In genomic region chr15:35085176-35085919, GRCh38 we compare ENCODE assay signal across 16 cellular contexts. TPM values are rescaled to one million over a fixed set of nuclear protein-coding genes. Genes with fewer than 3 reads are reported as not detected.
DNase-seq lines count a peak whose midpoint lies in the region; ATAC-seq, FAIRE-seq and TF ChIP-seq lines count a peak whose summit lies in the region.
"Not testable (repeated sequence)": the region's sequence is repeated elsewhere in the genome, so short reads cannot be mapped to it uniquely, and the experiment has no call there.
"Had no signal": no experiment of that assay in that cellular context is flagged by ENCODE, and none has a peak within 500 bp of the region (broad histone marks: within the 10 kb centered on the region; RNA-seq: fewer than 3 reads in every experiment).

Gene NANOGP8 (minus strand): TSS chr15:35085295. CDS start chr15:35085110, 185 bp downstream.

- not testable (repeated sequence) for H4K8ac ChIP-seq in H9 (replicated peaks; ENCODE audit: insufficient read length, low read depth, low read length); H1 (ENCODE audit: extremely low read depth, insufficient read depth, low read length); mesenchymal stem cell (ENCODE audit: low read length)

- not testable (repeated sequence) for H3T11ph ChIP-seq in H9 (ENCODE audit: low read length)

- not testable (repeated sequence) for H3K4me1 ChIP-seq in H9 (ENCODE audit: insufficient read depth, low read length); H1 (replicated peaks in 1 of 4; ENCODE audit: control insufficient read depth in 3 of 4, insufficient read depth in 4 of 4, low read length in 3 of 4); mesenchymal stem cell (ENCODE audit: control insufficient read depth, insufficient read depth, low read depth, low read length); osteoblast (ENCODE audit: insufficient read depth, low read length)

- not testable (repeated sequence) for H2BK5ac ChIP-seq in H9 (ENCODE audit: insufficient read length, low read length); H1 (ENCODE audit: low read depth, low read length); mesenchymal stem cell (ENCODE audit: low read depth, low read length, poor library complexity, severe bottlenecking)

- H2BK20ac ChIP-seq in H9 (ENCODE audit: low read depth, low read length, poor library complexity, severe bottlenecking); H1 (ENCODE audit: low read length): not testable (repeated sequence)

- H3K23ac ChIP-seq in H9 (ENCODE audit: insufficient read length, low read depth, low read length); H1 (ENCODE audit: insufficient read length); mesenchymal stem cell (ENCODE audit: low read length in 2 of 2): not testable (repeated sequence)

- not testable (repeated sequence) for H4K20me1 ChIP-seq in H9 (ENCODE audit: control insufficient read depth, insufficient read depth, insufficient read length); H1 (replicated peaks in 1 of 2; ENCODE audit: control insufficient read depth in 1 of 2, insufficient read depth in 2 of 2, low read length in 2 of 2); osteoblast (ENCODE audit: insufficient read depth, low read length)

- intact Hi-C loops in Right ventricle myocardium superior (cut with DNase I), result not testable (repeated sequence)

- not testable (repeated sequence) for H2AFZ ChIP-seq in H9 (ENCODE audit: low read length); H1 (ENCODE audit: low read length); mesenchymal stem cell (ENCODE audit: low read depth, low read length); osteoblast (ENCODE audit: low read length)

- not testable (repeated sequence) for H3K4me3 Mint-ChIP-seq in H9, WTC11, nephron

- H3K27ac ChIP-seq in H9 (ENCODE audit: insufficient read length, low read depth, low read length); H1 (ENCODE audit: low read depth, low read length); mesenchymal stem cell (ENCODE audit: low read length, poor library complexity, severe bottlenecking); osteoblast (ENCODE audit: low read depth, low read length): not testable (repeated sequence)

- not testable (repeated sequence) for H3K27me3 Mint-ChIP-seq in H9 (ENCODE audit: low read depth); WTC11 (ENCODE audit: low read depth); nephron (ENCODE audit: low read depth)

- H3K9ac ChIP-seq in H9 (ENCODE audit: extremely low read depth, insufficient read length, low read length); H1 (replicated peaks in 1 of 4; ENCODE audit: extremely low read depth in 1 of 4, low read depth in 3 of 4, low read length in 3 of 4); mesenchymal stem cell (ENCODE audit: low read length): not testable (repeated sequence)

- H2BK120ac ChIP-seq in H9 (ENCODE audit: low read depth, low read length, poor library complexity, severe bottlenecking); H1 (replicated peaks; ENCODE audit: low read depth, low read length); mesenchymal stem cell (ENCODE audit: low read depth, low read length): not testable (repeated sequence)

- H3K79me2 ChIP-seq in H9 (ENCODE audit: insufficient read depth, low read length); H1 (ENCODE audit: control insufficient read depth in 1 of 2, insufficient read depth in 2 of 2, low read length in 2 of 2); osteoblast (ENCODE audit: insufficient read depth, low read length): not testable (repeated sequence)

- H3K9me3 Mint-ChIP-seq in H9 (peaks cover 16 to 17% of the 10 kb centered on the region in 2 experiments), WTC11 (peaks cover 25% of the 10 kb centered on the region), nephron (peaks cover 10% of the 10 kb centered on the region)

- CTCF ChIA-PET in WTC11 (lab: Charles Lee) (interaction anchor here (0.6 to 1.2 kb wide), 4 partner anchors 87 to 359 kb away, joined by 3 to 6 read pairs (median 4); no protein-coding TSS in a partner anchor), H1 (lab: Charles Lee; ENCODE audit: partially characterized antibody) (interaction anchor here (0.8 to 1.2 kb wide), 2 partner anchors 9 to 205 kb away, joined by 3 to 4 read pairs; no protein-coding TSS in a partner anchor)

- TF ChIP-seq EP300 in H1 (IDR thresholded peaks at IDR 0.05; ENCODE audit: borderline replicate concordance in 1 of 2, low read depth in 2 of 2, low read length in 2 of 2), result not testable (repeated sequence)

- POLR2A ChIA-PET in WTC11 (lab: Charles Lee), result interaction anchor here (0.7 kb wide), 1 partner anchor 881 kb away, joined by 3 read pairs; no protein-coding TSS in a partner anchor
- POLR2A ChIA-PET in H1 (lab: Charles Lee; ENCODE audit: partially characterized antibody), result not testable (repeated sequence)

- not testable (repeated sequence) for H3K56ac ChIP-seq in H9 (ENCODE audit: insufficient read length, low read depth, low read length); H1 (replicated peaks; ENCODE audit: insufficient read length, low read depth, low read length)

- TF ChIP-seq POLR2A in H1 (IDR thresholded peaks at IDR 0.05; ENCODE audit: control extremely low read depth in 1 of 2, low read depth in 2 of 2, low read length in 2 of 2), result not testable (repeated sequence)

- H3K27ac Mint-ChIP-seq in H9 (peak within 1 kb of the TSS in 2 of 3 experiments; percentile 55 to 85; a peak in 3 of 7 replicates), WTC11 (peak within 1 kb of the TSS; percentile 81), nephron (peak within 1 kb of the TSS in 2 of 3 experiments; percentile 72 to 76)

- H3K36me3 Mint-ChIP-seq in H9 (ENCODE audit: insufficient read depth in 1 of 3, low read depth in 3 of 3) (peaks cover 15 to 18% (median 16%) of the 10 kb centered on the region in 3 experiments), WTC11 (peaks cover 31% of the 10 kb centered on the region), nephron (ENCODE audit: low read depth) (peaks cover 10% of the 10 kb centered on the region)

- H4K5ac ChIP-seq in H9 (ENCODE audit: insufficient read length, low read depth, low read length); H1 (ENCODE audit: insufficient read length, low read depth, low read length): not testable (repeated sequence)

- FAIRE-seq in H1 (lab: Jason Lieb, UNC), result not testable (repeated sequence)

- not testable (repeated sequence) for H3K4me3 ChIP-seq in H1 (ENCODE audit: extremely low read depth in 1 of 4, insufficient read depth in 2 of 4, low read depth in 3 of 4, low read length in 4 of 4); mesenchymal stem cell (ENCODE audit: insufficient read depth in 1 of 2, low read depth in 1 of 2, low read length in 2 of 2); osteoblast (ENCODE audit: insufficient read depth, low read length)

- peaks cover 0 to 15% (median 0%) of the 10 kb centered on the region in 4 experiments; a peak in 1 of 8 replicates for H3K36me3 ChIP-seq in H1 (ENCODE audit: control insufficient read depth in 2 of 4, insufficient read depth in 4 of 4, low read length in 3 of 4)
- H3K36me3 ChIP-seq in mesenchymal stem cell (ENCODE audit: control insufficient read depth in 1 of 2, insufficient read depth in 2 of 2, low read depth in 1 of 2, low read length in 2 of 2); osteoblast (ENCODE audit: insufficient read depth, low read length): not testable (repeated sequence)

- H3K4me2 ChIP-seq in H9 (ENCODE audit: insufficient read depth, insufficient read length, low read length); H1 (ENCODE audit: insufficient read depth in 1 of 2, low read depth in 2 of 2, low read length in 2 of 2); mesenchymal stem cell (ENCODE audit: low read length, poor library complexity, severe bottlenecking); osteoblast (ENCODE audit: insufficient read depth, low read length): not testable (repeated sequence)

- H2AK5ac ChIP-seq in H9 (ENCODE audit: insufficient read length, low read length); H1 (ENCODE audit: low read depth, low read length); mesenchymal stem cell (ENCODE audit: low read length, severe bottlenecking): not testable (repeated sequence)

- not testable (repeated sequence) for H3K9me3 ChIP-seq in H9 (ENCODE audit: control insufficient read depth, low read depth, low read length); mesenchymal stem cell (ENCODE audit: control insufficient read depth, low read length); osteoblast (ENCODE audit: low read depth, low read length)
- H3K9me3 ChIP-seq in H1 (ENCODE audit: insufficient read depth in 2 of 2, low read depth in 1 of 2, low read length in 1 of 2), result peaks cover 7 to 17% of the 10 kb centered on the region in 2 experiments; a peak in 3 of 4 replicates

- H4K91ac ChIP-seq in H9 (ENCODE audit: insufficient read length, low read depth, low read length); H1 (replicated peaks; ENCODE audit: insufficient read length, low read length): not testable (repeated sequence)
- peak within 1 kb of the TSS; percentile 6 for H4K91ac ChIP-seq in mesenchymal stem cell (ENCODE audit: low read length)

- not testable (repeated sequence) for H3K4me1 Mint-ChIP-seq in H9
- peaks cover 19% of the 10 kb centered on the region for H3K4me1 Mint-ChIP-seq in WTC11
- peaks cover 17% of the 10 kb centered on the region for H3K4me1 Mint-ChIP-seq in nephron

- DNase-seq in H9; WTC11 (ENCODE audit: low spot score); H1 (ENCODE audit: low read depth in 1 of 2, low spot score in 2 of 2); left lobe of liver (ENCODE audit: low spot score); mesenchymal stem cell: not testable (repeated sequence)
- DNase-seq in Right ventricle myocardium superior (peak; percentile 40), osteoblast (ENCODE audit: insufficient read length, low spot score, missing footprints) (peak; percentile 64)

- TF ChIP-seq CTCF in H9 (conservative IDR thresholded peaks at IDR 0.05); WTC11 (IDR thresholded peaks at IDR 0.05); H1 (IDR thresholded peaks at IDR 0.05; ENCODE audit: control extremely low read depth in 1 of 3, insufficient read depth in 1 of 3, low read depth in 1 of 3, low read length in 3 of 3); nephron (IDR thresholded peaks at IDR 0.05; ENCODE audit: unreplicated experiment in 3 of 3); osteoblast (IDR thresholded peaks at IDR 0.05; ENCODE audit: extremely low read depth, low read depth, low read length): not testable (repeated sequence)

- not testable (repeated sequence) for H3K79me1 ChIP-seq in H9 (ENCODE audit: insufficient read depth, low read depth, low read length, poor library complexity, severe bottlenecking); H1 (ENCODE audit: low read depth, low read length); mesenchymal stem cell (replicated peaks; ENCODE audit: low read length, poor library complexity, severe bottlenecking)

- not testable (repeated sequence) for H3K23me2 ChIP-seq in H9 (ENCODE audit: insufficient read length, low read depth, low read length, poor library complexity, severe bottlenecking); H1 (ENCODE audit: low read depth, low read length)

- H3K18ac ChIP-seq in H9 (ENCODE audit: insufficient read length, low read depth, low read length); H1 (ENCODE audit: extremely low read depth, low read length); mesenchymal stem cell (ENCODE audit: low read depth in 1 of 2, low read length in 2 of 2): not testable (repeated sequence)

- not testable (repeated sequence) for TF ChIP-seq RAD21 in H1 (IDR thresholded peaks at IDR 0.05 in 1 of 2, conservative IDR thresholded peaks at IDR 0.05 in 1 of 2; ENCODE audit: low read depth in 2 of 2, low read length in 2 of 2)

- H2BK15ac ChIP-seq in H9 (ENCODE audit: low read depth, low read length); H1 (ENCODE audit: low read length); mesenchymal stem cell (ENCODE audit: low read depth, poor library complexity, severe bottlenecking): not testable (repeated sequence)

- H3K14ac ChIP-seq in H9 (ENCODE audit: insufficient read depth, low read length); H1 (ENCODE audit: insufficient read length); mesenchymal stem cell (ENCODE audit: low read length in 2 of 2): not testable (repeated sequence)

- not testable (repeated sequence) for ATAC-seq in WTC11
- ATAC-seq in Right ventricle myocardium superior (ENCODE audit: poor library complexity) (peak; percentile 71), left lobe of liver (peak; percentile 38)

- H2BK12ac ChIP-seq in H9 (ENCODE audit: insufficient read length, low read depth, low read length); H1 (ENCODE audit: low read depth, low read length); mesenchymal stem cell (ENCODE audit: low read length in 2 of 2): not testable (repeated sequence)

- H3K27me3 ChIP-seq in H9 (ENCODE audit: insufficient read depth, low read length); H1 (replicated peaks in 1 of 4; ENCODE audit: control insufficient read depth in 3 of 4, extremely low read depth in 1 of 4, insufficient read depth in 3 of 4, low read length in 3 of 4); mesenchymal stem cell (ENCODE audit: control insufficient read depth in 1 of 2, insufficient read depth in 1 of 2, low read length in 2 of 2); osteoblast (ENCODE audit: insufficient read depth, low read length): not testable (repeated sequence)

- no CpG with 5 or more reads among the region's 8 CpGs for WGBS in H9 (ENCODE audit: extremely low coverage, insufficient read length, low lambda C conversion rate)
- 88% methylated on average over 8 of the region's 8 CpGs; no CpG with 5 or more reads in 1 of the 2 experiments for WGBS in H1 (ENCODE audit: extremely low coverage in 1 of 2, insufficient coverage in 1 of 2, insufficient read length in 1 of 2, insufficient replicate concordance in 2 of 2, low coverage in 1 of 2, low lambda C conversion rate in 2 of 2, missing lambda C conversion rate in 1 of 2), 2 experiments
- 75% methylated on average over 7 of the region's 8 CpGs for WGBS in mesenchymal stem cell

- H3K4ac ChIP-seq in H9 (ENCODE audit: low read depth, low read length); H1 (replicated peaks; ENCODE audit: insufficient read length, low read depth, low read length); mesenchymal stem cell (ENCODE audit: low read depth in 1 of 2, low read length in 2 of 2): not testable (repeated sequence)

RNA-seq across cellular contexts. Expression of gene NANOGP8, which starts in this region (rescaled TPM):
- total RNA-seq in H9 (2021), result 88.4 and 91.5 TPM in 2 replicates
- total RNA-seq in WTC11 (2021), result 1.9 to 2.1 TPM (median 1.9 TPM) in 3 replicates
- 31.9 and 40.6 TPM in 2 replicates for total RNA-seq in H1 (2021; fragmentation: NEBNext Ultra II Directional; extraction: Animal tissue kit (Norgen Biotek cat#: 25700))
- 14.5 and 23.3 TPM in 2 replicates for polyA plus RNA-seq in H1 (2011; rRNA removed)
- 28.1 TPM for polyA plus RNA-seq in H1 (2011; cell fraction: cytosol; rRNA removed)
- polyA plus RNA-seq in H1 (2011; cell fraction: nucleus; rRNA removed), result 19.2 TPM
- 14.8 to 25.4 TPM (median 23.2 TPM) in 4 replicates for polyA plus RNA-seq in H1 (2012, experiment 1 of 2)
- 10.2 TPM for polyA plus RNA-seq in H1 (2012, experiment 2 of 2)
- 27.9 TPM for polyA plus RNA-seq in H1 (2013, experiment 1 of 2)
- 31.3 TPM for polyA plus RNA-seq in H1 (2013, experiment 2 of 2)
- polyA minus RNA-seq in H1 (2011; rRNA and poly(A)+ RNA removed), result 41.9 and 69.1 TPM in 2 replicates
- 13.1 TPM for polyA minus RNA-seq in H1 (2011; cell fraction: cytosol; rRNA and poly(A)+ RNA removed)
- polyA minus RNA-seq in H1 (2011; cell fraction: nucleus; rRNA and poly(A)+ RNA removed), result 10.2 TPM
- total RNA-seq in Right ventricle myocardium superior, result not detected
- total RNA-seq in left lobe of liver, result 0.45 TPM
- not detected for polyA plus RNA-seq in mesenchymal stem cell (2013, experiment 1 of 2)
- not detected for polyA plus RNA-seq in mesenchymal stem cell (2013, experiment 2 of 2)
- total RNA-seq in osteoblast, result under 0.01 and 1.2 TPM in 2 replicates
- total RNA-seq: A673; CD4-positive, alpha-beta memory T cell; CD4-positive, CD25-positive, alpha-beta regulatory T cell; CD8-positive, alpha-beta memory T cell; Daoy; G401; GM12878 had no signal
- polyA plus RNA-seq: CD14-positive monocyte; CD4-positive, alpha-beta memory T cell; CD4-positive, CD25-positive, alpha-beta regulatory T cell; CD8-positive, alpha-beta memory T cell; GM12878 had no signal

Comparison
In these comparisons a context has a peak if more than half of its experiments do, and no peak if none do; other contexts are left out.
1. RNA of gene NANOGP8 (total RNA-seq): 88.4 to 91.5 TPM in H9 and 31.9 to 40.6 TPM in H1; 1.9 to 2.1 TPM in WTC11, 0.45 TPM in left lobe of liver (single experiment), not detected in Right ventricle myocardium superior (single experiment) and under 0.01 to 1.2 TPM in osteoblast; every median in the first group is over 10 times any median in the second.
2. Peak in DNase-seq and ATAC-seq in Right ventricle myocardium superior; RNA of the gene not detected or under 1 TPM.
3. Peak in ATAC-seq in left lobe of liver; RNA of the gene not detected or under 1 TPM.
4. Peak in every context shown above with its lines, with median percentiles within 50 percentile points of each other: H3K27ac Mint-ChIP-seq.